1 cellular context compared by ENCODE assay signal in the genomic region with DNA sequence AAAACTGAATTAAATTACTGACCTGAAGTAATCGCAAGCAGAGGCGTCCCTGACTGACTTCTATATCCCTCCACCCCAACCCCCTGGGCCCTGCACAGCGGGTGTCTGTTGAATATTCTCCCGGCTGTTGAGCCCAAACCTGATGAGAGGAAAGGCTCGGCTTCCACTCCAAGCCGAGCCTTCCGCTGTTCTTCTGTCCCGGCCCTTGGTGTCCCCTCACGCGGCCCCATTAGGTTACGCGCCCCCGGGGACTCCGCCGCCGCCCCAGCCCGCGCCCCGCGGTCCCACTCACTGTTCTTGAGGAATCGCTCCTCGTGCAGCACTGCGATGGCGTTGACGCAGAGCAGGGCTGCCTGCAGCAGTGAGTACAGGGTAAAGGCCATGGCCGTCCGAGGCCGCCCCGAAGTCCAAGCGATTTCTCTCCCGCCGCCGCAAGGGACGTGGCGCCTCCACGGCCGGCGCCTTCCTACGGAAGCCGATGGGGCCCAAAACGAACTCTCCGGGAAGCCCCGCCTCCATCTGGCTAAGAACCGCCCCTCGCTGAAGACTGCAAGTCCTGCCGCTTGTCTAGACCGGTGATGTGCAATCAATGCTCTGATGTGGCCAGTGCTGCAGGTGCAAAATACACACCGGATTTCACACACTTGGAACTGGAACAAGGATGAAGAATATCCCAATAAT.
TF ChIP-seq lines count a peak whose summit lies in the region.

A gene with protein sequence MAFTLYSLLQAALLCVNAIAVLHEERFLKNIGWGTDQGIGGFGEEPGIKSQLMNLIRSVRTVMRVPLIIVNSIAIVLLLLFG (minus strand): TSS at position 470 of the 681 bp plus-strand sequence. CDS start 87 bp downstream, at position 383.

TF ChIP-seq in HepG2, 621 proteins besides CTCF, POLR2A, EP300 and RAD21 (continued from another document and continues in another):
- TF ChIP-seq, protein P1, sequence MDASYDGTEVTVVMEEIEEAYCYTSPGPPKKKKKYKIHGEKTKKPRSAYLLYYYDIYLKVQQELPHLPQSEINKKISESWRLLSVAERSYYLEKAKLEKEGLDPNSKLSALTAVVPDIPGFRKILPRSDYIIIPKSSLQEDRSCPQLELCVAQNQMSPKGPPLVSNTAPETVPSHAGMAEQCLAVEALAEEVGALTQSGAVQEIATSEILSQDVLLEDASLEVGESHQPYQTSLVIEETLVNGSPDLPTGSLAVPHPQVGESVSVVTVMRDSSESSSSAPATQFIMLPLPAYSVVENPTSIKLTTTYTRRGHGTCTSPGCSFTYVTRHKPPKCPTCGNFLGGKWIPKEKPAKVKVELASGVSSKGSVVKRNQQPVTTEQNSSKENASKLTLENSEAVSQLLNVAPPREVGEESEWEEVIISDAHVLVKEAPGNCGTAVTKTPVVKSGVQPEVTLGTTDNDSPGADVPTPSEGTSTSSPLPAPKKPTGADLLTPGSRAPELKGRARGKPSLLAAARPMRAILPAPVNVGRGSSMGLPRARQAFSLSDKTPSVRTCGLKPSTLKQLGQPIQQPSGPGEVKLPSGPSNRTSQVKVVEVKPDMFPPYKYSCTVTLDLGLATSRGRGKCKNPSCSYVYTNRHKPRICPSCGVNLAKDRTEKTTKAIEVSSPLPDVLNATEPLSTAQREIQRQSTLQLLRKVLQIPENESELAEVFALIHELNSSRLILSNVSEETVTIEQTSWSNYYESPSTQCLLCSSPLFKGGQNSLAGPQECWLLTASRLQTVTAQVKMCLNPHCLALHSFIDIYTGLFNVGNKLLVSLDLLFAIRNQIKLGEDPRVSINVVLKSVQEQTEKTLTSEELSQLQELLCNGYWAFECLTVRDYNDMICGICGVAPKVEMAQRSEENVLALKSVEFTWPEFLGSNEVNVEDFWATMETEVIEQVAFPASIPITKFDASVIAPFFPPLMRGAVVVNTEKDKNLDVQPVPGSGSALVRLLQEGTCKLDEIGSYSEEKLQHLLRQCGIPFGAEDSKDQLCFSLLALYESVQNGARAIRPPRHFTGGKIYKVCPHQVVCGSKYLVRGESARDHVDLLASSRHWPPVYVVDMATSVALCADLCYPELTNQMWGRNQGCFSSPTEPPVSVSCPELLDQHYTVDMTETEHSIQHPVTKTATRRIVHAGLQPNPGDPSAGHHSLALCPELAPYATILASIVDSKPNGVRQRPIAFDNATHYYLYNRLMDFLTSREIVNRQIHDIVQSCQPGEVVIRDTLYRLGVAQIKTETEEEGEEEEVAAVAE (CRISPR knock-in tag; IDR thresholded peaks at IDR 0.05; ENCODE audit: borderline replicate concordance) = no peak
- TF ChIP-seq NFAT5 (CRISPR knock-in tag; IDR thresholded peaks at IDR 0.05) (no peak; the same call in 1 of the 2 replicates), NR3C1 (CRISPR knock-in tag; IDR thresholded peaks at IDR 0.05) (no peak), ZNF432 (CRISPR knock-in tag; IDR thresholded peaks at IDR 0.05; ENCODE audit: borderline replicate concordance) (no peak), ZNF414 (CRISPR knock-in tag; IDR thresholded peaks at IDR 0.05) (no peak), THAP11 (CRISPR knock-in tag; IDR thresholded peaks at IDR 0.05) (peak; percentile 86), E2F1 (CRISPR knock-in tag; IDR thresholded peaks at IDR 0.05) (peak; percentile 86), ETS1 (CRISPR knock-in tag; IDR thresholded peaks at IDR 0.05) (no peak), ZNF121 (CRISPR knock-in tag; IDR thresholded peaks at IDR 0.05) (peak; percentile 21; the same call in 1 of the 2 replicates), REPIN1 (CRISPR knock-in tag; IDR thresholded peaks at IDR 0.05; ENCODE audit: borderline replicate concordance, low read depth) (peak; percentile 69; the same call in 1 of the 2 replicates), ZNF790 (CRISPR knock-in tag; IDR thresholded peaks at IDR 0.05; ENCODE audit: borderline replicate concordance) (no peak; the same call in 1 of the 2 replicates), NR2F2 (IDR thresholded peaks at IDR 0.05; ENCODE audit: borderline replicate concordance, low read depth) (no peak), ZNF367 (CRISPR knock-in tag; IDR thresholded peaks at IDR 0.05; ENCODE audit: borderline replicate concordance) (no peak), TEAD3 (CRISPR knock-in tag; optimal IDR thresholded peaks at IDR 0.05; ENCODE audit: borderline replicate concordance) (peak; percentile 9), ARID2 (CRISPR knock-in tag; IDR thresholded peaks at IDR 0.05; ENCODE audit: borderline replicate concordance) (no peak), PAWR (CRISPR knock-in tag; IDR thresholded peaks at IDR 0.05; ENCODE audit: borderline replicate concordance) (no peak), ZNF382 (CRISPR knock-in tag; IDR thresholded peaks at IDR 0.05; ENCODE audit: borderline replicate concordance) (no peak), ZNF782 (CRISPR knock-in tag; IDR thresholded peaks at IDR 0.05; ENCODE audit: borderline replicate concordance) (no peak), NCOR1 (IDR thresholded peaks at IDR 0.05; ENCODE audit: borderline replicate concordance, low read length) (no peak; the same call in 1 of the 2 replicates), ZNF766 (CRISPR knock-in tag; IDR thresholded peaks at IDR 0.05; ENCODE audit: borderline replicate concordance) (peak; percentile 76; the same call in 1 of the 2 replicates), ZNF264 (CRISPR knock-in tag; IDR thresholded peaks at IDR 0.05) (no peak), ZFP36L1 (CRISPR knock-in tag; IDR thresholded peaks at IDR 0.05) (no peak), PCBP2 (optimal IDR thresholded peaks at IDR 0.05; ENCODE audit: low read depth, low read length, poor library complexity, severe bottlenecking) (no peak), AGO2 (optimal IDR thresholded peaks at IDR 0.05; ENCODE audit: low read depth, low read length) (peak; percentile 21), NONO (IDR thresholded peaks at IDR 0.05) (no peak), NONO (CRISPR knock-in tag; conservative IDR thresholded peaks at IDR 0.05) (peak; percentile 69; the same call in 1 of the 2 replicates), ZNF333 (CRISPR knock-in tag; IDR thresholded peaks at IDR 0.05; ENCODE audit: borderline replicate concordance) (no peak), FOXC1 (CRISPR knock-in tag; IDR thresholded peaks at IDR 0.05; ENCODE audit: borderline replicate concordance) (peak; percentile 10; the same call in 1 of the 2 replicates), KDM5A (IDR thresholded peaks at IDR 0.05; ENCODE audit: borderline replicate concordance, low read length) (peak; percentile 80; the same call in 1 of the 2 replicates), ZNF329 (CRISPR knock-in tag; IDR thresholded peaks at IDR 0.05; ENCODE audit: low read depth) (no peak), SSRP1 (CRISPR knock-in tag; IDR thresholded peaks at IDR 0.05) (no peak), ZNF296 (CRISPR knock-in tag; conservative IDR thresholded peaks at IDR 0.05) (peak; percentile 65; the same call in 1 of the 2 replicates), HNRNPK (IDR thresholded peaks at IDR 0.05; ENCODE audit: low read depth, low read length, poor library complexity, severe bottlenecking) (no peak), RFXANK (CRISPR knock-in tag; IDR thresholded peaks at IDR 0.05) (no peak), MTF2 (CRISPR knock-in tag; IDR thresholded peaks at IDR 0.05; ENCODE audit: borderline replicate concordance) (no peak), TCF7L2 (IDR thresholded peaks at IDR 0.05; ENCODE audit: low read depth, low read length) (no peak), SIN3B (IDR thresholded peaks at IDR 0.05; ENCODE audit: low read length) (no peak), ZNF143 (CRISPR knock-in tag; IDR thresholded peaks at IDR 0.05) (no peak; the same call in 1 of the 2 replicates), SAP130 (CRISPR knock-in tag; IDR thresholded peaks at IDR 0.05; ENCODE audit: low read depth) (peak; percentile 92), ZNF160 (CRISPR knock-in tag; IDR thresholded peaks at IDR 0.05) (no peak), HMGA1 (CRISPR knock-in tag; conservative IDR thresholded peaks at IDR 0.05) (no peak), ZNF678 (CRISPR knock-in tag; IDR thresholded peaks at IDR 0.05) (no peak), YEATS4 (CRISPR knock-in tag; IDR thresholded peaks at IDR 0.05; ENCODE audit: borderline replicate concordance) (peak; percentile 97), ZFP36L2 (CRISPR knock-in tag; IDR thresholded peaks at IDR 0.05) (peak; percentile 67; the same call in 1 of the 2 replicates)
- TF ChIP-seq, protein P2, sequence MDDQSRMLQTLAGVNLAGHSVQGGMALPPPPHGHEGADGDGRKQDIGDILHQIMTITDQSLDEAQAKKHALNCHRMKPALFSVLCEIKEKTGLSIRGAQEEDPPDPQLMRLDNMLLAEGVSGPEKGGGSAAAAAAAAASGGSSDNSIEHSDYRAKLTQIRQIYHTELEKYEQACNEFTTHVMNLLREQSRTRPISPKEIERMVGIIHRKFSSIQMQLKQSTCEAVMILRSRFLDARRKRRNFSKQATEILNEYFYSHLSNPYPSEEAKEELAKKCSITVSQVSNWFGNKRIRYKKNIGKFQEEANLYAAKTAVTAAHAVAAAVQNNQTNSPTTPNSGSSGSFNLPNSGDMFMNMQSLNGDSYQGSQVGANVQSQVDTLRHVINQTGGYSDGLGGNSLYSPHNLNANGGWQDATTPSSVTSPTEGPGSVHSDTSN (CRISPR knock-in tag; IDR thresholded peaks at IDR 0.05; ENCODE audit: borderline replicate concordance) = no peak
- TF ChIP-seq, protein P3, sequence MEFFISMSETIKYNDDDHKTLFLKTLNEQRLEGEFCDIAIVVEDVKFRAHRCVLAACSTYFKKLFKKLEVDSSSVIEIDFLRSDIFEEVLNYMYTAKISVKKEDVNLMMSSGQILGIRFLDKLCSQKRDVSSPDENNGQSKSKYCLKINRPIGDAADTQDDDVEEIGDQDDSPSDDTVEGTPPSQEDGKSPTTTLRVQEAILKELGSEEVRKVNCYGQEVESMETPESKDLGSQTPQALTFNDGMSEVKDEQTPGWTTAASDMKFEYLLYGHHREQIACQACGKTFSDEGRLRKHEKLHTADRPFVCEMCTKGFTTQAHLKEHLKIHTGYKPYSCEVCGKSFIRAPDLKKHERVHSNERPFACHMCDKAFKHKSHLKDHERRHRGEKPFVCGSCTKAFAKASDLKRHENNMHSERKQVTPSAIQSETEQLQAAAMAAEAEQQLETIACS (CRISPR knock-in tag; IDR thresholded peaks at IDR 0.05) = no peak
- TF ChIP-seq, protein P4, sequence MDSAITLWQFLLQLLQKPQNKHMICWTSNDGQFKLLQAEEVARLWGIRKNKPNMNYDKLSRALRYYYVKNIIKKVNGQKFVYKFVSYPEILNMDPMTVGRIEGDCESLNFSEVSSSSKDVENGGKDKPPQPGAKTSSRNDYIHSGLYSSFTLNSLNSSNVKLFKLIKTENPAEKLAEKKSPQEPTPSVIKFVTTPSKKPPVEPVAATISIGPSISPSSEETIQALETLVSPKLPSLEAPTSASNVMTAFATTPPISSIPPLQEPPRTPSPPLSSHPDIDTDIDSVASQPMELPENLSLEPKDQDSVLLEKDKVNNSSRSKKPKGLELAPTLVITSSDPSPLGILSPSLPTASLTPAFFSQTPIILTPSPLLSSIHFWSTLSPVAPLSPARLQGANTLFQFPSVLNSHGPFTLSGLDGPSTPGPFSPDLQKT (CRISPR knock-in tag; IDR thresholded peaks at IDR 0.05; ENCODE audit: borderline replicate concordance) = no peak
